8 cellular contexts compared by ENCODE assay signal in the genomic region with DNA sequence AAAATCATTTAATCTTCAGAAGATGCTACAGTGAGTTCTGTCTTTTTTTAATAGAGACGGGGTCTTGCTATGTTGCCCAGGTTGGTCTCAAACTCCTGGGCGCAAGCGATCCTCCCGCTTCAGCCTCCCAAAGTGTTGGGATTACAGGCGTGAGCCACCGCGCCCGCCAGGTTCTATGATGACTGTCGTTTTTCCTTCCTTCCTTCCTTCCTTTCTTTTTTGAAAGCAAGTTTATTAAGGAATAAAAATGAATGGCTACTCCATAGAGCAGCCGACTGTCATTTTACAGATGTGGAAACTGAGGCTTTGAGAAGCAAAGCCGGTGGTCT. TPM values are rescaled to one million over a fixed set of nuclear protein-coding genes. Genes with fewer than 3 reads are reported as not detected.
DNase-seq lines count a peak whose midpoint lies in the region; ATAC-seq, FAIRE-seq and TF ChIP-seq lines count a peak whose summit lies in the region.

No MANE protein-coding gene starts in this region.

- DNase-seq in activated T-cell treated with anti-CD3 and anti-CD28 coated beads, Interleukin-2, amount 50 U/mL, for 72 hours: no peak
- DNase-seq in activated T-cell treated with anti-CD3 and anti-CD28 coated beads, Interleukin-2, amount 50 U/mL, for 1 hour: no peak
- DNase-seq in HepG2 (ENCODE audit: low spot score): no peak
- no peak for DNase-seq in thoracic aorta (ENCODE audit: low spot score)
- DNase-seq in SJCRH30: no peak

- H3K79me2 ChIP-seq in HepG2 (ENCODE audit: insufficient read depth, low read length): no peaks in the 10 kb centered on the region

- H3K4me3 Mint-ChIP-seq in activated T-cell treated with anti-CD3 and anti-CD28 coated beads, Interleukin-2, amount 50 U/mL, for 72 hours: peak overlapping the region; percentile 36 to 74
- peak overlapping the region; percentile 70 for H3K4me3 Mint-ChIP-seq in activated naive CD8-positive, alpha-beta T cell

- POLR2A ChIA-PET in HepG2 (lab: Yijun Ruan, JAX): no interaction called here

- no peak for TF ChIP-seq POLR2A in HepG2 (IDR thresholded peaks at IDR 0.05; ENCODE audit: insufficient read depth in 1 of 2, low read depth in 2 of 2, low read length in 2 of 2)

- H3K27me3 Mint-ChIP-seq in activated T-cell treated with anti-CD3 and anti-CD28 coated beads, Interleukin-2, amount 50 U/mL, for 72 hours (ENCODE audit: low read depth): peaks cover 7% of the 10 kb centered on the region
- no peaks in the 10 kb centered on the region for H3K27me3 Mint-ChIP-seq in activated naive CD8-positive, alpha-beta T cell

- intact Hi-C loops in HepG2 (cut with micrococcal nuclease; ENCODE audit: unreplicated experiment): no loop called here

- H2AFZ ChIP-seq in HepG2 (ENCODE audit: low read length): no peak overlapping the region

- peaks cover 21% of the 10 kb centered on the region for H3K4me1 Mint-ChIP-seq in activated T-cell treated with anti-CD3 and anti-CD28 coated beads, Interleukin-2, amount 50 U/mL, for 72 hours (ENCODE audit: low read depth)
- peaks cover 17% of the 10 kb centered on the region for H3K4me1 Mint-ChIP-seq in activated naive CD8-positive, alpha-beta T cell (ENCODE audit: low read depth)

- H3K27me3 ChIP-seq in HepG2 (ENCODE audit: control insufficient read depth in 1 of 2, insufficient read depth in 2 of 2, low read length in 2 of 2) (no peaks in the 10 kb centered on the region), thoracic aorta (replicated peaks; ENCODE audit: insufficient read depth) (no peaks in the 10 kb centered on the region), SJCRH30 (peaks cover 6% of the 10 kb centered on the region; the same call in 1 of the 2 replicates)

- TF ChIP-seq CTCF in HepG2 (CRISPR knock-in tag; IDR thresholded peaks at IDR 0.05) (no peak), thoracic aorta (IDR thresholded peaks at IDR 0.05) (peak; percentile 4)

- H3K27ac Mint-ChIP-seq in activated T-cell treated with anti-CD3 and anti-CD28 coated beads, Interleukin-2, amount 50 U/mL, for 72 hours: no peak overlapping the region
- H3K27ac Mint-ChIP-seq in activated naive CD8-positive, alpha-beta T cell: no peak overlapping the region

- peak overlapping the region; percentile 98 for H3K4me2 ChIP-seq in HepG2 (ENCODE audit: low read depth, low read length)

- no peaks in the 10 kb centered on the region for H3K9me3 ChIP-seq in HepG2 (ENCODE audit: low read length)
- no peaks in the 10 kb centered on the region for H3K9me3 ChIP-seq in thoracic aorta
- no peaks in the 10 kb centered on the region for H3K9me3 ChIP-seq in SJCRH30 (replicated peaks)

- WGBS in HepG2 (ENCODE audit: low lambda C conversion rate): 45% methylated on average over 11 of the region's 11 CpGs

- peak overlapping the region; percentile 67 for H3K9ac ChIP-seq in HepG2 (ENCODE audit: insufficient read depth, low read depth, low read length)

- ATAC-seq in activated T-cell treated with anti-CD3 and anti-CD28 coated beads, Interleukin-2, amount 50 U/mL, for 72 hours (replicated peaks in 1 of 2): no peak
- ATAC-seq in HepG2 (no peak), thoracic aorta (ENCODE audit: insufficient number of reproducible peaks, low FRiP score, low read depth) (no peak), HG02973 (IDR thresholded peaks at IDR 0.05; ENCODE audit: unreplicated experiment) (no peak), GM19023 (IDR thresholded peaks at IDR 0.05; ENCODE audit: unreplicated experiment) (no peak)

- H3K36me3 ChIP-seq in HepG2 (replicated peaks in 1 of 2; ENCODE audit: control insufficient read depth in 1 of 2, insufficient read depth in 2 of 2, low read length in 2 of 2) (0 out of 5 replicates have a peak, but pooled peaks cover 0 to 2% of the 10 kb centered on the region in 2 experiments), thoracic aorta (no peaks in the 10 kb centered on the region), SJCRH30 (no peaks in the 10 kb centered on the region)

- H3K9me3 Mint-ChIP-seq in activated T-cell treated with anti-CD3 and anti-CD28 coated beads, Interleukin-2, amount 50 U/mL, for 72 hours: no peaks in the 10 kb centered on the region
- H3K9me3 Mint-ChIP-seq in activated naive CD8-positive, alpha-beta T cell (ENCODE audit: low read depth): no peaks in the 10 kb centered on the region

- CTCF ChIA-PET in HepG2 (lab: Yijun Ruan, JAX; ENCODE audit: low intra/inter-chr PET ratio, low total read pairs): no interaction called here

- peaks cover 0 to 3% of the 10 kb centered on the region in 2 donors for H3K36me3 Mint-ChIP-seq in activated T-cell treated with anti-CD3 and anti-CD28 coated beads, Interleukin-2, amount 50 U/mL, for 72 hours (ENCODE audit: insufficient read depth in 2 of 2)
- no peaks in the 10 kb centered on the region for H3K36me3 Mint-ChIP-seq in activated naive CD8-positive, alpha-beta T cell

- H4K20me1 ChIP-seq in HepG2 (ENCODE audit: insufficient read depth, low read length): no peaks in the 10 kb centered on the region

- peak overlapping the region; percentile 70 to 91 (median 78) for H3K4me3 ChIP-seq in HepG2 (replicated peaks in 1 of 3; ENCODE audit: insufficient read depth in 1 of 3, low read depth in 2 of 3, low read length in 3 of 3)
- peak overlapping the region; percentile 73 for H3K4me3 ChIP-seq in thoracic aorta
- H3K4me3 ChIP-seq in SJCRH30: no peak overlapping the region

- no peak overlapping the region for H3K27ac ChIP-seq in HepG2 (ENCODE audit: extremely low read length, insufficient read depth, low read length)
- H3K27ac ChIP-seq in thoracic aorta: no peak overlapping the region
- no peak overlapping the region for H3K27ac ChIP-seq in SJCRH30

- no peak for TF ChIP-seq RAD21 in HepG2 (CRISPR knock-in tag; IDR thresholded peaks at IDR 0.05)

- no peak for FAIRE-seq in HepG2 (lab: Jason Lieb, UNC)

- TF ChIP-seq EP300 in HepG2 (IDR thresholded peaks at IDR 0.05; ENCODE audit: low read depth in 2 of 2, low read length in 2 of 2) (no peak), HepG2 (CRISPR knock-in tag; IDR thresholded peaks at IDR 0.05; ENCODE audit: borderline replicate concordance) (no peak)

- H3K4me1 ChIP-seq in HepG2 (ENCODE audit: insufficient read depth, low read length): peaks cover 52% of the 10 kb centered on the region
- H3K4me1 ChIP-seq in thoracic aorta (ENCODE audit: control insufficient read depth in 1 of 2, low read depth in 2 of 2): peaks cover 7 to 42% of the 10 kb centered on the region in 2 donors
- H3K4me1 ChIP-seq in SJCRH30: peaks cover 2% of the 10 kb centered on the region; the same call in 1 of the 2 replicates

- no TSS peak for BruUV-seq in HepG2 (replicated peaks; lab: Mats Ljungman, UMichigan)

- in situ Hi-C loops in HepG2 (cut with HindIII; ENCODE audit: extremely low pct_ligation_motif_present, low pct_unique_long_range_greater_than_20kb): no loop called here

RNA-seq across cellular contexts. Expression of a gene that starts 0.5 kb away (rescaled TPM):
- 10 to 100 TPM; 13.6 to 17.7 TPM for total RNA-seq in activated T-cell treated with anti-CD3 and anti-CD28 coated beads, Interleukin-2, amount 50 U/mL, for 72 hours
- total RNA-seq in HepG2 (2016; rRNA removed; fragmentation: Illumina TruSeq; extraction: Trizol) (113 and 124 TPM in 2 replicates), thoracic aorta (10 to 100 TPM; 27.6 to 55.1 TPM)
- 167 and 206 TPM in 2 replicates for total RNA-seq in HepG2 (2016; cell fraction: cytosol; rRNA removed; fragmentation: Illumina TruSeq; extraction: Trizol; ENCODE audit: low read depth)
- 112 and 125 TPM in 2 replicates for total RNA-seq in HepG2 (2016; cell fraction: insoluble cytoplasmic fraction; rRNA removed; fragmentation: Illumina TruSeq; extraction: Trizol)
- 130 and 170 TPM in 2 replicates for total RNA-seq in HepG2 (2016; cell fraction: membrane; rRNA removed; fragmentation: Illumina TruSeq; extraction: Trizol)
- total RNA-seq in HepG2 (2016; cell fraction: nucleus; rRNA removed; fragmentation: Illumina TruSeq; extraction: Trizol): 42.6 and 51.4 TPM in 2 replicates
- polyA plus RNA-seq in HepG2 (2011; rRNA removed): 115 and 120 TPM in 2 replicates
- polyA plus RNA-seq in HepG2 (2011; cell fraction: cytosol; rRNA removed): 103 and 156 TPM in 2 replicates
- polyA plus RNA-seq in HepG2 (2011; cell fraction: nucleus; rRNA removed): 88.3 and 90.1 TPM in 2 replicates
- 74.3 and 76.0 TPM in 2 replicates for polyA plus RNA-seq in HepG2 (2012)
- polyA plus RNA-seq in HepG2 (2016; cell fraction: cytosol; fragmentation: Illumina TruSeq; extraction: Trizol; ENCODE audit: low read depth): 282 and 316 TPM in 2 replicates
- polyA plus RNA-seq in HepG2 (2016; cell fraction: insoluble cytoplasmic fraction; fragmentation: Illumina TruSeq; extraction: Trizol; ENCODE audit: low read depth): 152 and 183 TPM in 2 replicates
- polyA plus RNA-seq in HepG2 (2016; cell fraction: membrane; fragmentation: Illumina TruSeq; extraction: Trizol; ENCODE audit: low read depth): 195 and 222 TPM in 2 replicates
- polyA plus RNA-seq in HepG2 (2016; cell fraction: nucleus; fragmentation: Illumina TruSeq; extraction: Trizol; ENCODE audit: insufficient read depth, low read depth): 119 and 134 TPM in 2 replicates
- 46.3 and 144 TPM in 2 replicates for polyA minus RNA-seq in HepG2 (2011; rRNA and poly(A)+ RNA removed; ENCODE audit: low replicate concordance)
- 48.8 and 63.0 TPM in 2 replicates for polyA minus RNA-seq in HepG2 (2011; cell fraction: cytosol; rRNA and poly(A)+ RNA removed)
- polyA minus RNA-seq in HepG2 (2011; cell fraction: nucleus; rRNA and poly(A)+ RNA removed): 20.3 and 21.1 TPM in 2 replicates
- 13.7 and 15.2 TPM in 2 replicates for total RNA-seq in SJCRH30 (2014; rRNA removed; shearing (Covaris generic))

RNA-seq across cellular contexts. Expression of a gene that starts 5.5 kb away (rescaled TPM):
- 100 to 1,000 TPM; 219 to 252 TPM for total RNA-seq in activated T-cell treated with anti-CD3 and anti-CD28 coated beads, Interleukin-2, amount 50 U/mL, for 72 hours
- total RNA-seq in HepG2 (2016; rRNA removed; fragmentation: Illumina TruSeq; extraction: Trizol) (50.5 and 79.2 TPM in 2 replicates), thoracic aorta (10 to 100 TPM; 34.9 to 76.9 TPM)
- total RNA-seq in HepG2 (2016; cell fraction: cytosol; rRNA removed; fragmentation: Illumina TruSeq; extraction: Trizol; ENCODE audit: low read depth): 72.9 and 77.7 TPM in 2 replicates
- 43.4 and 84.1 TPM in 2 replicates for total RNA-seq in HepG2 (2016; cell fraction: insoluble cytoplasmic fraction; rRNA removed; fragmentation: Illumina TruSeq; extraction: Trizol)
- total RNA-seq in HepG2 (2016; cell fraction: membrane; rRNA removed; fragmentation: Illumina TruSeq; extraction: Trizol): 104 and 106 TPM in 2 replicates
- 38.3 and 43.3 TPM in 2 replicates for total RNA-seq in HepG2 (2016; cell fraction: nucleus; rRNA removed; fragmentation: Illumina TruSeq; extraction: Trizol)
- 58.7 and 63.3 TPM in 2 replicates for polyA plus RNA-seq in HepG2 (2011; rRNA removed)
- polyA plus RNA-seq in HepG2 (2011; cell fraction: cytosol; rRNA removed): 37.8 and 48.2 TPM in 2 replicates
- 99.5 and 105 TPM in 2 replicates for polyA plus RNA-seq in HepG2 (2011; cell fraction: nucleus; rRNA removed)
- 48.3 and 71.8 TPM in 2 replicates for polyA plus RNA-seq in HepG2 (2012)
- polyA plus RNA-seq in HepG2 (2016; cell fraction: cytosol; fragmentation: Illumina TruSeq; extraction: Trizol; ENCODE audit: low read depth): 108 and 114 TPM in 2 replicates
- polyA plus RNA-seq in HepG2 (2016; cell fraction: insoluble cytoplasmic fraction; fragmentation: Illumina TruSeq; extraction: Trizol; ENCODE audit: low read depth): 86.3 and 104 TPM in 2 replicates
- 117 and 124 TPM in 2 replicates for polyA plus RNA-seq in HepG2 (2016; cell fraction: membrane; fragmentation: Illumina TruSeq; extraction: Trizol; ENCODE audit: low read depth)
- 140 and 145 TPM in 2 replicates for polyA plus RNA-seq in HepG2 (2016; cell fraction: nucleus; fragmentation: Illumina TruSeq; extraction: Trizol; ENCODE audit: insufficient read depth, low read depth)
- polyA minus RNA-seq in HepG2 (2011; rRNA and poly(A)+ RNA removed; ENCODE audit: low replicate concordance): 26.8 and 58.6 TPM in 2 replicates
- 32.1 and 33.1 TPM in 2 replicates for polyA minus RNA-seq in HepG2 (2011; cell fraction: cytosol; rRNA and poly(A)+ RNA removed)
- 35.5 and 41.4 TPM in 2 replicates for polyA minus RNA-seq in HepG2 (2011; cell fraction: nucleus; rRNA and poly(A)+ RNA removed)
- total RNA-seq in SJCRH30 (2014; rRNA removed; shearing (Covaris generic)): 132 and 138 TPM in 2 replicates

RNA-seq across cellular contexts. Expression of a gene that starts 18.1 kb away (rescaled TPM):
- 100 to 1,000 TPM in 1 of 2 donors, 10 to 100 TPM in 1; 96.5 to 107 TPM for total RNA-seq in activated T-cell treated with anti-CD3 and anti-CD28 coated beads, Interleukin-2, amount 50 U/mL, for 72 hours
- 41.9 and 66.9 TPM in 2 replicates for total RNA-seq in HepG2 (2016; rRNA removed; fragmentation: Illumina TruSeq; extraction: Trizol)
- total RNA-seq in HepG2 (2016; cell fraction: cytosol; rRNA removed; fragmentation: Illumina TruSeq; extraction: Trizol; ENCODE audit: low read depth): 18.8 and 21.5 TPM in 2 replicates
- 44.6 and 65.2 TPM in 2 replicates for total RNA-seq in HepG2 (2016; cell fraction: insoluble cytoplasmic fraction; rRNA removed; fragmentation: Illumina TruSeq; extraction: Trizol)
- total RNA-seq in HepG2 (2016; cell fraction: membrane; rRNA removed; fragmentation: Illumina TruSeq; extraction: Trizol): 20.5 and 26.2 TPM in 2 replicates
- 38.7 and 47.0 TPM in 2 replicates for total RNA-seq in HepG2 (2016; cell fraction: nucleus; rRNA removed; fragmentation: Illumina TruSeq; extraction: Trizol)
- polyA plus RNA-seq in HepG2 (2011; rRNA removed): 34.3 and 39.2 TPM in 2 replicates
- polyA plus RNA-seq in HepG2 (2011; cell fraction: cytosol; rRNA removed): 40.7 and 105 TPM in 2 replicates
- 81.3 and 103 TPM in 2 replicates for polyA plus RNA-seq in HepG2 (2011; cell fraction: nucleus; rRNA removed)
- 23.8 and 33.4 TPM in 2 replicates for polyA plus RNA-seq in HepG2 (2012)
- polyA plus RNA-seq in HepG2 (2016; cell fraction: cytosol; fragmentation: Illumina TruSeq; extraction: Trizol; ENCODE audit: low read depth): 23.8 and 28.5 TPM in 2 replicates
- polyA plus RNA-seq in HepG2 (2016; cell fraction: insoluble cytoplasmic fraction; fragmentation: Illumina TruSeq; extraction: Trizol; ENCODE audit: low read depth): 44.9 and 52.6 TPM in 2 replicates
- 17.9 and 21.2 TPM in 2 replicates for polyA plus RNA-seq in HepG2 (2016; cell fraction: membrane; fragmentation: Illumina TruSeq; extraction: Trizol; ENCODE audit: low read depth)
- polyA plus RNA-seq in HepG2 (2016; cell fraction: nucleus; fragmentation: Illumina TruSeq; extraction: Trizol; ENCODE audit: insufficient read depth, low read depth): 72.2 and 84.5 TPM in 2 replicates
- polyA minus RNA-seq in HepG2 (2011; rRNA and poly(A)+ RNA removed; ENCODE audit: low replicate concordance): 40.5 and 74.3 TPM in 2 replicates
- 34.4 and 46.1 TPM in 2 replicates for polyA minus RNA-seq in HepG2 (2011; cell fraction: cytosol; rRNA and poly(A)+ RNA removed)
- polyA minus RNA-seq in HepG2 (2011; cell fraction: nucleus; rRNA and poly(A)+ RNA removed): 8.9 and 9.0 TPM in 2 replicates
- 100 to 1,000 TPM in 1 of 2 donors, 10 to 100 TPM in 1; 83.3 to 110 TPM for total RNA-seq in thoracic aorta
- total RNA-seq in SJCRH30 (2014; rRNA removed; shearing (Covaris generic)): 31.4 and 39.6 TPM in 2 replicates

RNA-seq across cellular contexts. Expression of a gene that starts 36.3 kb away (rescaled TPM):
- total RNA-seq in activated T-cell treated with anti-CD3 and anti-CD28 coated beads, Interleukin-2, amount 50 U/mL, for 72 hours: 1,000 to 10,000 TPM; 1,293 to 1,490 TPM
- total RNA-seq in HepG2 (2016; rRNA removed; fragmentation: Illumina TruSeq; extraction: Trizol) (695 and 780 TPM in 2 replicates), thoracic aorta (1,000 to 10,000 TPM; 1,512 to 2,119 TPM)
- total RNA-seq in HepG2 (2016; cell fraction: cytosol; rRNA removed; fragmentation: Illumina TruSeq; extraction: Trizol; ENCODE audit: low read depth): 693 and 734 TPM in 2 replicates
- total RNA-seq in HepG2 (2016; cell fraction: insoluble cytoplasmic fraction; rRNA removed; fragmentation: Illumina TruSeq; extraction: Trizol): 654 and 886 TPM in 2 replicates
- total RNA-seq in HepG2 (2016; cell fraction: membrane; rRNA removed; fragmentation: Illumina TruSeq; extraction: Trizol): 967 and 1,125 TPM in 2 replicates
- 240 and 299 TPM in 2 replicates for total RNA-seq in HepG2 (2016; cell fraction: nucleus; rRNA removed; fragmentation: Illumina TruSeq; extraction: Trizol)
- 1,411 and 1,504 TPM in 2 replicates for polyA plus RNA-seq in HepG2 (2011; rRNA removed)
- 2,214 and 3,196 TPM in 2 replicates for polyA plus RNA-seq in HepG2 (2011; cell fraction: cytosol; rRNA removed)
- polyA plus RNA-seq in HepG2 (2011; cell fraction: nucleus; rRNA removed): 923 and 1,023 TPM in 2 replicates
- 1,504 and 2,202 TPM in 2 replicates for polyA plus RNA-seq in HepG2 (2012)
- 1,868 and 2,054 TPM in 2 replicates for polyA plus RNA-seq in HepG2 (2016; cell fraction: cytosol; fragmentation: Illumina TruSeq; extraction: Trizol; ENCODE audit: low read depth)
- polyA plus RNA-seq in HepG2 (2016; cell fraction: insoluble cytoplasmic fraction; fragmentation: Illumina TruSeq; extraction: Trizol; ENCODE audit: low read depth): 1,628 and 1,692 TPM in 2 replicates
- 2,328 and 2,419 TPM in 2 replicates for polyA plus RNA-seq in HepG2 (2016; cell fraction: membrane; fragmentation: Illumina TruSeq; extraction: Trizol; ENCODE audit: low read depth)
- polyA plus RNA-seq in HepG2 (2016; cell fraction: nucleus; fragmentation: Illumina TruSeq; extraction: Trizol; ENCODE audit: insufficient read depth, low read depth): 895 and 898 TPM in 2 replicates
- 538 and 916 TPM in 2 replicates for polyA minus RNA-seq in HepG2 (2011; rRNA and poly(A)+ RNA removed; ENCODE audit: low replicate concordance)
- polyA minus RNA-seq in HepG2 (2011; cell fraction: cytosol; rRNA and poly(A)+ RNA removed): 647 and 682 TPM in 2 replicates
- 109 and 140 TPM in 2 replicates for polyA minus RNA-seq in HepG2 (2011; cell fraction: nucleus; rRNA and poly(A)+ RNA removed)
- 1,359 and 1,591 TPM in 2 replicates for total RNA-seq in SJCRH30 (2014; rRNA removed; shearing (Covaris generic))

RNA-seq across cellular contexts. Expression of a gene that starts 48.1 kb away (rescaled TPM):
- total RNA-seq in activated T-cell treated with anti-CD3 and anti-CD28 coated beads, Interleukin-2, amount 50 U/mL, for 72 hours: under 1 TPM; 0.02 to 0.14 TPM
- total RNA-seq in HepG2 (2016; rRNA removed; fragmentation: Illumina TruSeq; extraction: Trizol): 0.22 TPM in 1 of 2 replicates, not detected in the other
- total RNA-seq in HepG2 (2016; cell fraction: cytosol; rRNA removed; fragmentation: Illumina TruSeq; extraction: Trizol; ENCODE audit: low read depth): under 0.01 TPM in 1 of 2 replicates, not detected in the other
- total RNA-seq in HepG2 (2016; cell fraction: insoluble cytoplasmic fraction; rRNA removed; fragmentation: Illumina TruSeq; extraction: Trizol): 0.02 and 0.27 TPM in 2 replicates
- 0.24 TPM in 1 of 2 replicates, not detected in the other for total RNA-seq in HepG2 (2016; cell fraction: membrane; rRNA removed; fragmentation: Illumina TruSeq; extraction: Trizol)
- total RNA-seq in HepG2 (2016; cell fraction: nucleus; rRNA removed; fragmentation: Illumina TruSeq; extraction: Trizol): 0.25 and 0.28 TPM in 2 replicates
- polyA plus RNA-seq in HepG2 (2011; rRNA removed): 0.08 and 0.16 TPM in 2 replicates
- polyA plus RNA-seq in HepG2 (2011; cell fraction: cytosol; rRNA removed): 0.04 and 0.07 TPM in 2 replicates
- polyA plus RNA-seq in HepG2 (2011; cell fraction: nucleus; rRNA removed): 0.37 and 0.61 TPM in 2 replicates
- 0.11 and 0.28 TPM in 2 replicates for polyA plus RNA-seq in HepG2 (2012)
- polyA plus RNA-seq in HepG2 (2016; cell fraction: cytosol; fragmentation: Illumina TruSeq; extraction: Trizol; ENCODE audit: low read depth): not detected in 2 replicates
- not detected in 2 replicates for polyA plus RNA-seq in HepG2 (2016; cell fraction: insoluble cytoplasmic fraction; fragmentation: Illumina TruSeq; extraction: Trizol; ENCODE audit: low read depth)
- not detected in 2 replicates for polyA plus RNA-seq in HepG2 (2016; cell fraction: membrane; fragmentation: Illumina TruSeq; extraction: Trizol; ENCODE audit: low read depth)
- polyA plus RNA-seq in HepG2 (2016; cell fraction: nucleus; fragmentation: Illumina TruSeq; extraction: Trizol; ENCODE audit: insufficient read depth, low read depth): 0.18 and 0.40 TPM in 2 replicates
- 0.40 and 0.77 TPM in 2 replicates for polyA minus RNA-seq in HepG2 (2011; rRNA and poly(A)+ RNA removed; ENCODE audit: low replicate concordance)
- 0.35 and 0.49 TPM in 2 replicates for polyA minus RNA-seq in HepG2 (2011; cell fraction: cytosol; rRNA and poly(A)+ RNA removed)
- polyA minus RNA-seq in HepG2 (2011; cell fraction: nucleus; rRNA and poly(A)+ RNA removed): 0.52 and 0.75 TPM in 2 replicates
- under 1 TPM; 0.41 to 0.78 TPM for total RNA-seq in thoracic aorta
- 0.13 and 0.24 TPM in 2 replicates for total RNA-seq in SJCRH30 (2014; rRNA removed; shearing (Covaris generic))
